17 cellular contexts compared by ENCODE assay signal in genomic region chr10:86164216-86164774, GRCh38.
DNase-seq lines count a peak whose midpoint lies in the region; ATAC-seq and TF ChIP-seq lines count a peak whose summit lies in the region.
"Had no signal": no experiment of that assay in that cellular context is flagged by ENCODE, and none has a peak within 500 bp of the region (broad histone marks: within the 10 kb centered on the region; RNA-seq: fewer than 3 reads in every experiment).

No MANE protein-coding gene starts in this region.

- TF ChIP-seq POLR2A in breast epithelium (IDR thresholded peaks at IDR 0.05) = no peak

- H3K4me1 ChIP-seq in heart right ventricle = no peaks in the 10 kb centered on the region
- H3K4me1 ChIP-seq in colonic mucosa = no peaks in the 10 kb centered on the region
- H3K4me1 ChIP-seq in mucosa of descending colon (ENCODE audit: low read depth) = peaks cover 4% of the 10 kb centered on the region
- no peaks in the 10 kb centered on the region for H3K4me1 ChIP-seq in psoas muscle
- H3K4me1 ChIP-seq in breast epithelium = no peaks in the 10 kb centered on the region
- H3K4me1 ChIP-seq: SJSA1, upper lobe of left lung had no signal

- TF ChIP-seq CTCF in heart right ventricle (IDR thresholded peaks at IDR 0.05) (no peak), colonic mucosa (IDR thresholded peaks at IDR 0.05) (no peak), mucosa of descending colon (IDR thresholded peaks at IDR 0.05) (no peak), psoas muscle (IDR thresholded peaks at IDR 0.05) (no peak), breast epithelium (IDR thresholded peaks at IDR 0.05) (no peak)

- no peak overlapping the region for H3K27ac ChIP-seq in heart right ventricle
- H3K27ac ChIP-seq in colonic mucosa = no peak overlapping the region
- H3K27ac ChIP-seq in psoas muscle = no peak overlapping the region
- no peak overlapping the region for H3K27ac ChIP-seq in breast epithelium
- H3K27ac ChIP-seq: SJSA1, upper lobe of left lung had no signal

- H3K9me3 ChIP-seq in heart right ventricle (no peaks in the 10 kb centered on the region), colonic mucosa (no peaks in the 10 kb centered on the region), mucosa of descending colon (no peaks in the 10 kb centered on the region), psoas muscle (no peaks in the 10 kb centered on the region), breast epithelium (no peaks in the 10 kb centered on the region)
- H3K9me3 ChIP-seq: MG63, SJSA1, upper lobe of left lung had no signal

- intact Hi-C loops in cardiac septum (cut with DNase I) = no loop called here
- intact Hi-C loops in heart right ventricle (cut with DNase I) = no loop called here
- intact Hi-C loops in colonic mucosa (cut with DNase I) = no loop called here
- intact Hi-C loops in mucosa of descending colon (cut with DNase I, micrococcal nuclease) = no loop called here
- intact Hi-C loops in psoas muscle (cut with DNase I) = no loop called here
- intact Hi-C loops in breast epithelium (cut with DNase I; ENCODE audit: low total_unique reads) = no loop called here

- H3K36me3 ChIP-seq in heart right ventricle (no peaks in the 10 kb centered on the region), colonic mucosa (no peaks in the 10 kb centered on the region), mucosa of descending colon (ENCODE audit: low read depth) (no peaks in the 10 kb centered on the region), psoas muscle (ENCODE audit: insufficient read depth in 1 of 2, low read depth in 1 of 2) (no peaks in the 10 kb centered on the region), breast epithelium (no peaks in the 10 kb centered on the region)
- H3K36me3 ChIP-seq: MG63, SJSA1, upper lobe of left lung had no signal

- H3K9ac ChIP-seq in colonic mucosa (ENCODE audit: low read depth in 2 of 2, low read length in 2 of 2) = no peak overlapping the region

- WGBS in heart right ventricle, 2 donors = 86 to 89% methylated on average over 6 of the region's 6 CpGs
- WGBS in psoas muscle, 3 donors = 81 to 96% (median 85%) methylated on average over 6 of the region's 6 CpGs

- H3K27me3 ChIP-seq in heart right ventricle (no peaks in the 10 kb centered on the region), colonic mucosa (no peaks in the 10 kb centered on the region), psoas muscle (ENCODE audit: insufficient read depth in 3 of 3, low read length in 2 of 3) (no peaks in the 10 kb centered on the region), breast epithelium (no peaks in the 10 kb centered on the region)
- H3K27me3 ChIP-seq: MG63, SJSA1, upper lobe of left lung had no signal

- ATAC-seq in heart right ventricle = no peak
- peak; percentile 81 for ATAC-seq in mucosa of descending colon
- ATAC-seq in psoas muscle = no peak
- ATAC-seq: stimulated activated naive CD8-positive, alpha-beta T cell treated with anti-CD3 and anti-CD28 coated beads, Interleukin-15, amount 100 ng/mL, for 72 hours had no signal

- DNase-seq in cardiac septum (ENCODE audit: low spot score) = peak; percentile 15
- no peak for DNase-seq in heart right ventricle
- DNase-seq in colonic mucosa = peak; percentile 23
- DNase-seq in mucosa of descending colon = no peak
- DNase-seq in psoas muscle = no peak
- no peak for DNase-seq in breast epithelium (ENCODE audit: low spot score in 2 of 2)
- no peak for DNase-seq in Kasumi-1 (lab: John Stamatoyannopoulos, UW)
- DNase-seq in HUDEP-2 (lab: John Stamatoyannopoulos, UW; ENCODE audit: unreplicated experiment in 76 of 76) = no peak
- DNase-seq: activated CD8-positive, alpha-beta memory T cell treated with anti-CD3 and anti-CD28 coated beads, Interleukin-2, amount 50 U/mL, for 48 hours; COR-L47; MG63; naive B cell; NCI-H1694 treated with DMSO at 0.1 percent for 48 hours; stimulated activated CD4-positive, alpha-beta T cell treated with anti-CD3 and anti-CD28 coated beads, Interleukin-12 subunit alpha, Interleukin-12 subunit beta, amount 100 ng/mL, for 4 hours; stimulated activated naive CD8-positive, alpha-beta T cell treated with anti-CD3 and anti-CD28 coated beads, Interleukin-15, amount 100 ng/mL, for 72 hours; upper lobe of left lung had no signal

- H3K4me3 ChIP-seq in heart right ventricle = no peak overlapping the region
- H3K4me3 ChIP-seq in colonic mucosa = no peak overlapping the region
- H3K4me3 ChIP-seq in mucosa of descending colon = no peak overlapping the region
- no peak overlapping the region for H3K4me3 ChIP-seq in psoas muscle
- no peak overlapping the region for H3K4me3 ChIP-seq in breast epithelium
- H3K4me3 ChIP-seq: MG63, SJSA1, upper lobe of left lung had no signal

Comparison
In these comparisons a context has a peak if more than half of its experiments do, and no peak if none do; other contexts are left out.
1. DNase-seq: peak in cardiac septum (single experiment) and colonic mucosa (single experiment); none in heart right ventricle (0 of 2), mucosa of descending colon (0 of 3), psoas muscle (0 of 2), breast epithelium (0 of 2), Kasumi-1 (0 of 2) and HUDEP-2 (0 of 76).